Comparison of ENCODE assay signal across 28 cellular contexts in the genomic region with DNA sequence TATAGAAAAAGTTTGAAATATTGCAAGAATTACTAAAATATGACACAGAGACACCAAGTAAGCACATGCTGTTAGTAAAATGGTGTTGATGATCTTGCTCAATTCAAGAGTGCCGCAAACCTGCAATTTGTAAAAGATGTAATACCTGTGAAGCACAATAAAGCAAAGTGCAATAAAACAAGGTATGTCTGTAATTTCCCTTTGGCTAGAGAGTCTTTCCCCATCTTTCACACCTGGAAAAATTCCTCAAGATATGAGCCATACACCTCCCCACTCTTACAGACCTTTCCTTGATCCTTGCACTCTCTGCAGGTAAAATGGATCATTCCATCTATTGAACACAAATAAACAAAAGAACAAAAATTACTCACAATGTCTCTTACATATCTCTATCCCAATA.
"Had no signal": no experiment of that assay in that cellular context is flagged by ENCODE, and none has a peak within 500 bp of the region (broad histone marks: within the 10 kb centered on the region; RNA-seq: fewer than 3 reads in every experiment).

No MANE protein-coding gene starts in this region.

- DNase-seq: activated CD4-positive, alpha-beta memory T cell treated with anti-CD3 and anti-CD28 coated beads for 36 hours; activated CD4-positive, alpha-beta T cell treated with anti-CD3 and anti-CD28 coated beads for 36 hours; activated CD4-positive, alpha-beta T cell treated with anti-CD3 and anti-CD28 coated beads, Interleukin-2, amount 10 ng/mL, durations not matched to agents 24 days and 14 days; activated CD4-positive, CD25-positive, alpha-beta regulatory T cell; activated CD4-positive, CD25-positive, alpha-beta regulatory T cell treated with anti-CD3 and anti-CD28 coated beads, Interleukin-2, amount 50 U/mL, for 72 hours; activated CD8-positive, alpha-beta memory T cell treated with anti-CD3 and anti-CD28 coated beads, Interleukin-2, amount 10 ng/mL, durations not matched to agents 7 days and 5 days; activated CD8-positive, alpha-beta memory T cell treated with anti-CD3 and anti-CD28 coated beads, Interleukin-2, amount 50 U/mL, for 4 hours; activated CD8-positive, alpha-beta T cell treated with anti-CD3 and anti-CD28 coated beads, Interleukin-2, amount 10 ng/mL, durations not matched to agents 7 days and 5 days; activated gamma-delta T cell; activated naive CD4-positive, alpha-beta T cell; activated naive CD4-positive, alpha-beta T cell treated with anti-CD3 and anti-CD28 coated beads, Interleukin-2, amount 10 ng/mL, durations not matched to agents 7 days and 5 days; activated naive CD8-positive, alpha-beta T cell treated with anti-CD3 and anti-CD28 coated beads, Interleukin-2, amount 10 ng/mL, durations not matched to agents 7 days and 5 days; activated T-cell treated with anti-CD3 and anti-CD28 coated beads, Interleukin-2, amount 50 U/mL, for 1 hour; activated T-cell treated with anti-CD3 and anti-CD28 coated beads, Interleukin-2, amount 50 U/mL, for 48 hours; caudate nucleus; cortex of kidney; dermis blood vessel endothelial cell; effector CD8-positive, alpha-beta T cell; erythroblast; head of caudate nucleus; T-helper 2 cell had no signal

- H3K27ac ChIP-seq: ascending aorta, esophagus muscularis mucosa had no signal

- FAIRE-seq: colon, endometrium, endothelial cell of umbilical vein, frontal cortex had no signal

- H3K4me1 ChIP-seq: ascending aorta, esophagus muscularis mucosa had no signal

- H3K36me3 ChIP-seq: ascending aorta, esophagus muscularis mucosa had no signal

- H3K27me3 ChIP-seq: ascending aorta, esophagus muscularis mucosa had no signal

- ATAC-seq: activated CD4-positive, alpha-beta T cell treated with anti-CD3 and anti-CD28 coated beads for 36 hours; activated CD8-positive, alpha-beta memory T cell treated with anti-CD3 and anti-CD28 coated beads, Interleukin-2, amount 10 ng/mL, durations not matched to agents 7 days and 5 days; activated CD8-positive, alpha-beta T cell treated with anti-CD3 and anti-CD28 coated beads, Interleukin-2, amount 10 ng/mL, durations not matched to agents 7 days and 5 days; activated naive CD4-positive, alpha-beta T cell treated with anti-CD3 and anti-CD28 coated beads, Interleukin-2, amount 50 U/mL, for 72 hours had no signal

- H3K4me3 ChIP-seq: ascending aorta, esophagus muscularis mucosa had no signal
